In genomic region chr15:90038639-90039095, GRCh38 we compare ENCODE assay signal across 1 cellular context.
A peak's percentile ranks its signal among the peaks of the same experiment; 100 is the strongest.
TF ChIP-seq lines count a peak whose summit lies in the region.

No MANE protein-coding gene starts in this region.

TF ChIP-seq in IMR-90, 13 proteins besides CTCF, POLR2A, EP300 and RAD21 (continued from another document):
- 0 out of 2 replicates have a peak, but pooled peaks have one; percentile 8 for TF ChIP-seq CEBPB (IDR thresholded peaks at IDR 0.05; ENCODE audit: low read depth, low read length)
- no peak for TF ChIP-seq SMC3 (IDR thresholded peaks at IDR 0.05; ENCODE audit: low read depth, low read length)
- no peak for TF ChIP-seq RFX5 (IDR thresholded peaks at IDR 0.05; ENCODE audit: low read depth, low read length)
